Comparison of ENCODE assay signal across 20 cellular contexts in the genomic region with DNA sequence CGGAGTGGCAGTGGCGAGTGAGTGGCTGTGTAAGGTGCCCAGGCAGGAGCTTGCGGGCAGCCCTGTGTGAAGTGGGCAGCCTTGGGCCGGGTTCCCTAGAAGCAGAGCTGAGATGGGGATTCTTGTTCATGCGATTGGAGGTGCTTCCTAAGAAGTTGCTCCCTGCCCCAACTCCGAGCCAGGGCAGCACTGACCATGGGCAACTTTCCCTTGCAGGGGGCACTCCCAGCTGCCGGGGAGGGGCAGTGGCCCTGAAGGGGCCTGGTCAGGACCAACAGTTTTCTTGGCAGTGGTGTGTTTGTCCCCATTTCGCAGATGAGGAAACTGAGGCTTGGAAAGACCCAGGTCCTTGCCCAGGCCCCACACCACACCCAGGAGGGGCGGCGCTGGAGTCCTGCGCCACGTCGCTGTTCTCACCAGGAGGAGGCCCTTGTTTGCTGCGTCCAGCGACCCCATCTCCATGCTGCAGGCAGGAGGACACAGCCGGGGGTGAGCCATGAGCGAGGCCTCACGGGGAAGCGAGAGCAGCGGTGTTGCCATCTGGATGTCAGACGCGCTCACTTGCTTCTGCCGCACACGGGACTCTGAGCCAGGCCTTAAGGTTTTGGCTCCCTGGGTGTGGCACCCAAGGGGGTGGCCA.
DNase-seq lines count a peak whose midpoint lies in the region; ATAC-seq, FAIRE-seq and TF ChIP-seq lines count a peak whose summit lies in the region.
"Had no signal": no experiment of that assay in that cellular context is flagged by ENCODE, and none has a peak within 500 bp of the region (broad histone marks: within the 10 kb centered on the region; RNA-seq: fewer than 3 reads in every experiment).

No MANE protein-coding gene starts in this region.

- no peak overlapping the region for H3K4me2 ChIP-seq in HepG2 (ENCODE audit: low read depth, low read length)
- H3K4me2 ChIP-seq: A549, BLaER1 had no signal

- peaks cover 5% of the 10 kb centered on the region for H3K9me3 Mint-ChIP-seq in progenitor cell of endocrine pancreas (ENCODE audit: low read depth)

- no peak for ATAC-seq in HepG2
- ATAC-seq in right lobe of liver, result no peak
- ATAC-seq in HG03521 (IDR thresholded peaks at IDR 0.05; ENCODE audit: unreplicated experiment), result no peak
- ATAC-seq: A549, GM12878 had no signal

- no peaks in the 10 kb centered on the region for H3K4me1 ChIP-seq in HepG2 (ENCODE audit: insufficient read depth, low read length)
- H3K4me1 ChIP-seq in right lobe of liver, result no peaks in the 10 kb centered on the region
- no peaks in the 10 kb centered on the region for H3K4me1 ChIP-seq in A673 (ENCODE audit: insufficient read depth, low read length, poor library complexity, severe bottlenecking)
- H3K4me1 ChIP-seq: A549, HAP-1 had no signal

- no peaks in the 10 kb centered on the region for H3K79me2 ChIP-seq in HepG2 (ENCODE audit: insufficient read depth, low read length)

- no TSS peak for BruUV-seq in HepG2 (replicated peaks; lab: Mats Ljungman, UMichigan)
- BruUV-seq in A673 (replicated peaks; lab: Mats Ljungman, UMichigan), result no TSS peak

- no peak overlapping the region for H3K4me3 Mint-ChIP-seq in progenitor cell of endocrine pancreas (ENCODE audit: low read depth)
- H3K4me3 Mint-ChIP-seq: CD14-positive monocyte; CD4-positive, alpha-beta memory T cell had no signal

- TF ChIP-seq RAD21 in HepG2 (CRISPR knock-in tag; IDR thresholded peaks at IDR 0.05), result no peak

- CTCF ChIA-PET in HepG2 (lab: Yijun Ruan, JAX; ENCODE audit: low intra/inter-chr PET ratio, low total read pairs) (no interaction called here), A673 (lab: Charles Lee) (no interaction called here)

- H3K4me3 ChIP-seq in HepG2 (replicated peaks in 1 of 3; ENCODE audit: insufficient read depth in 1 of 3, low read depth in 2 of 3, low read length in 3 of 3), result no peak overlapping the region
- H3K4me3 ChIP-seq in right lobe of liver, result no peak overlapping the region
- H3K4me3 ChIP-seq in A673 (ENCODE audit: low read depth, low read length, poor library complexity, severe bottlenecking), result no peak overlapping the region
- H3K4me3 ChIP-seq: A549, BLaER1, GM12878, HAP-1 had no signal

- TF ChIP-seq CTCF in HepG2 (CRISPR knock-in tag; IDR thresholded peaks at IDR 0.05) (no peak), right lobe of liver (IDR thresholded peaks at IDR 0.05) (no peak), progenitor cell of endocrine pancreas (IDR thresholded peaks at IDR 0.05; ENCODE audit: unreplicated experiment) (no peak), A673 (conservative IDR thresholded peaks at IDR 0.05; ENCODE audit: low read depth, low read length) (no peak)

- TF ChIP-seq EP300 in HepG2 (IDR thresholded peaks at IDR 0.05; ENCODE audit: low read depth in 2 of 2, low read length in 2 of 2), result no peak
- TF ChIP-seq EP300 in HepG2 (CRISPR knock-in tag; IDR thresholded peaks at IDR 0.05; ENCODE audit: borderline replicate concordance), result no peak

- TF ChIP-seq POLR2A in HepG2 (IDR thresholded peaks at IDR 0.05; ENCODE audit: insufficient read depth in 1 of 2, low read depth in 2 of 2, low read length in 2 of 2), result no peak
- no peak for TF ChIP-seq POLR2A in right lobe of liver (IDR thresholded peaks at IDR 0.05)

- no peak for DNase-seq in HepG2 (ENCODE audit: low spot score)
- DNase-seq in right lobe of liver, result no peak
- peak; percentile 32 for DNase-seq in islet precursor cell
- DNase-seq in progenitor cell of endocrine pancreas (ENCODE audit: low spot score, unreplicated experiment), result no peak
- DNase-seq in HTR-8/SVneo (ENCODE audit: insufficient read length, low spot score), result no peak
- DNase-seq in A673 (ENCODE audit: low spot score), result no peak
- DNase-seq: CD4-positive, alpha-beta memory T cell; DMS53; DND-41; EL; GOT3; KG1 had no signal

- no peak overlapping the region for H2AFZ ChIP-seq in HepG2 (ENCODE audit: low read length)

- H3K27me3 Mint-ChIP-seq in progenitor cell of endocrine pancreas, result peaks cover 2% of the 10 kb centered on the region
- H3K27me3 Mint-ChIP-seq: CD4-positive, alpha-beta memory T cell; IgD-negative memory B cell had no signal

- no peaks in the 10 kb centered on the region for H3K4me1 Mint-ChIP-seq in progenitor cell of endocrine pancreas (ENCODE audit: low read depth)
- H3K4me1 Mint-ChIP-seq: CD14-positive monocyte; CD4-positive, alpha-beta memory T cell had no signal

- no peak overlapping the region for H3K9ac ChIP-seq in HepG2 (ENCODE audit: insufficient read depth, low read depth, low read length)
- H3K9ac ChIP-seq: BLaER1 had no signal

- H3K9me3 ChIP-seq in HepG2 (ENCODE audit: low read length), result no peaks in the 10 kb centered on the region
- no peaks in the 10 kb centered on the region for H3K9me3 ChIP-seq in right lobe of liver
- no peaks in the 10 kb centered on the region for H3K9me3 ChIP-seq in A673 (ENCODE audit: low read depth, low read length, poor library complexity, severe bottlenecking)
- H3K9me3 ChIP-seq: A549 had no signal

- no peaks in the 10 kb centered on the region for H4K20me1 ChIP-seq in HepG2 (ENCODE audit: insufficient read depth, low read length)
- H4K20me1 ChIP-seq: BLaER1 had no signal

- POLR2A ChIA-PET in HepG2 (lab: Yijun Ruan, JAX) (no interaction called here), A673 (lab: Charles Lee; ENCODE audit: low non-redundant PET) (no interaction called here)

- in situ Hi-C loops in HepG2 (cut with HindIII; ENCODE audit: extremely low pct_ligation_motif_present, low pct_unique_long_range_greater_than_20kb), result no loop called here

- intact Hi-C loops in HepG2 (cut with micrococcal nuclease; ENCODE audit: unreplicated experiment) (no loop called here), right lobe of liver (cut with DNase I) (no loop called here), A673 (cut with micrococcal nuclease; ENCODE audit: unreplicated experiment) (no loop called here)

- FAIRE-seq in HepG2 (lab: Jason Lieb, UNC) (no peak), HTR-8/SVneo (lab: Jason Lieb, UNC) (no peak)
- FAIRE-seq: A549, GM12878 had no signal

- H3K36me3 Mint-ChIP-seq in progenitor cell of endocrine pancreas (ENCODE audit: insufficient read depth), result no peaks in the 10 kb centered on the region
- H3K36me3 Mint-ChIP-seq: CD14-positive monocyte; CD4-positive, alpha-beta memory T cell; IgD-negative memory B cell had no signal

- H3K36me3 ChIP-seq in HepG2 (replicated peaks in 1 of 2; ENCODE audit: control insufficient read depth in 1 of 2, insufficient read depth in 2 of 2, low read length in 2 of 2), result no peaks in the 10 kb centered on the region
- H3K36me3 ChIP-seq in right lobe of liver, result no peaks in the 10 kb centered on the region
- no peaks in the 10 kb centered on the region for H3K36me3 ChIP-seq in A673 (ENCODE audit: insufficient read depth, low read length, poor library complexity, severe bottlenecking)
- H3K36me3 ChIP-seq: BLaER1, HAP-1 had no signal

- H3K27ac Mint-ChIP-seq in progenitor cell of endocrine pancreas, result peak overlapping the region; percentile 45
- H3K27ac Mint-ChIP-seq: CD14-positive monocyte; CD4-positive, alpha-beta memory T cell; IgD-negative memory B cell had no signal

- 71% methylated on average over 14 of the region's 24 CpGs for WGBS in HepG2 (ENCODE audit: low lambda C conversion rate)
- WGBS in right lobe of liver (ENCODE audit: insufficient coverage, low coverage, low lambda C conversion rate, missing lambda C conversion rate), result 90% methylated on average over 2 of the region's 24 CpGs

- no peak overlapping the region for H3K27ac ChIP-seq in HepG2 (ENCODE audit: extremely low read length, insufficient read depth, low read length)
- H3K27ac ChIP-seq in right lobe of liver, result no peak overlapping the region
- H3K27ac ChIP-seq in A673 (ENCODE audit: low read depth, low read length, poor library complexity, severe bottlenecking), result no peak overlapping the region
- H3K27ac ChIP-seq: 22Rv1, A549, BLaER1 had no signal

- H3K27me3 ChIP-seq in HepG2 (ENCODE audit: control insufficient read depth in 1 of 2, insufficient read depth in 2 of 2, low read length in 2 of 2) (peaks cover 9 to 37% of the 10 kb centered on the region in 2 experiments; a peak in 4 of 5 replicates), right lobe of liver (no peaks in the 10 kb centered on the region), A673 (replicated peaks; ENCODE audit: insufficient read depth, low read depth, low read length, poor library complexity) (peaks cover 4% of the 10 kb centered on the region)
- H3K27me3 ChIP-seq: BLaER1 had no signal

TF ChIP-seq in HepG2, 621 proteins besides CTCF, POLR2A, EP300 and RAD21:
- TF ChIP-seq, protein P1, sequence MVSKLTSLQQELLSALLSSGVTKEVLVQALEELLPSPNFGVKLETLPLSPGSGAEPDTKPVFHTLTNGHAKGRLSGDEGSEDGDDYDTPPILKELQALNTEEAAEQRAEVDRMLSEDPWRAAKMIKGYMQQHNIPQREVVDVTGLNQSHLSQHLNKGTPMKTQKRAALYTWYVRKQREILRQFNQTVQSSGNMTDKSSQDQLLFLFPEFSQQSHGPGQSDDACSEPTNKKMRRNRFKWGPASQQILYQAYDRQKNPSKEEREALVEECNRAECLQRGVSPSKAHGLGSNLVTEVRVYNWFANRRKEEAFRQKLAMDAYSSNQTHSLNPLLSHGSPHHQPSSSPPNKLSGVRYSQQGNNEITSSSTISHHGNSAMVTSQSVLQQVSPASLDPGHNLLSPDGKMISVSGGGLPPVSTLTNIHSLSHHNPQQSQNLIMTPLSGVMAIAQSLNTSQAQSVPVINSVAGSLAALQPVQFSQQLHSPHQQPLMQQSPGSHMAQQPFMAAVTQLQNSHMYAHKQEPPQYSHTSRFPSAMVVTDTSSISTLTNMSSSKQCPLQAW (CRISPR knock-in tag; IDR thresholded peaks at IDR 0.05), result no peak
- peak; percentile 33; the same call in 1 of the 2 replicates for TF ChIP-seq ZNF629 (CRISPR knock-in tag; conservative IDR thresholded peaks at IDR 0.05)
